In the genomic region with DNA sequence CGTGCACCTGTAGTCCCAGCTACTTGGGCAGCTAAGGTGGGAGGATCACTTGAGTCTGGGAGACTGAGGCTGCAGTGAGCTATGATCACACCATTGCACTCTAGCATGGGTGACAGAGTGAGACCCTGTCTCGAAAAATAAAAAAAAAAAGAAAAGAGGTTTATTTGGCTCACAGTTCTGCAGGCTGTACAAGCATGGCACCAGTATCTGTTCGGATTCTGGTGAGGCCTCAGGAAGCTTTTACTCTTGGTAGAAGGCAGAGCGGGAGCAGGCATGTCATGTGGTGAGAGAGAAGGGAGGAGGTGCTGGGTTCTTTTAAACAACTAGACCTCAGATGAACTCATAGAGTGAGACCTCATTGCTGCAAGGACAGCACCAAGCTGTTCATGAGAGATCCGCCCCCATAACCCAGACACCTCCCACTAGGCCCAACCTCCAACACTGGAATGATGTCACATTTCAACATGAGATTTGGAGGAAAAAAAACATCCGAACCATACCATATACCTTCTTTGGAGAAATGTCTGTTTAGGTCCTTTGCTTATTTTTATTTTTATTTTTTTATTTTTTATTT, we compare ENCODE assay signal across 28 cellular contexts. TPM values are rescaled to one million over a fixed set of nuclear protein-coding genes. Genes with fewer than 3 reads are reported as not detected.
"Had no signal": no experiment of that assay in that cellular context is flagged by ENCODE, and none has a peak within 500 bp of the region (broad histone marks: within the 10 kb centered on the region; RNA-seq: fewer than 3 reads in every experiment).

No MANE protein-coding gene starts in this region.

- H3K36me3 Mint-ChIP-seq: natural killer cell, type B pancreatic cell had no signal

- H3K9me3 Mint-ChIP-seq: activated naive CD8-positive, alpha-beta T cell treated with anti-CD3 and anti-CD28 coated beads, Interleukin-2, amount 50 U/mL, for 24 hours; activated T-cell treated with anti-CD3 and anti-CD28 coated beads, Interleukin-2, amount 50 U/mL, for 24 hours; central memory CD8-positive, alpha-beta T cell; natural killer cell; stimulated activated naive CD8-positive, alpha-beta T cell treated with anti-CD3 and anti-CD28 coated beads, Interleukin-15, amount 100 ng/mL, for 72 hours; type B pancreatic cell had no signal

- H3K27me3 Mint-ChIP-seq: activated naive CD8-positive, alpha-beta T cell treated with anti-CD3 and anti-CD28 coated beads, Interleukin-2, amount 50 U/mL, for 24 hours; activated T-cell treated with anti-CD3 and anti-CD28 coated beads, Interleukin-2, amount 50 U/mL, for 24 hours; stimulated activated naive CD8-positive, alpha-beta T cell treated with anti-CD3 and anti-CD28 coated beads, Interleukin-15, amount 100 ng/mL, for 72 hours; type B pancreatic cell had no signal

- H3K27ac Mint-ChIP-seq: activated naive CD8-positive, alpha-beta T cell treated with anti-CD3 and anti-CD28 coated beads, Interleukin-2, amount 50 U/mL, for 24 hours; activated T-cell treated with anti-CD3 and anti-CD28 coated beads, Interleukin-2, amount 50 U/mL, for 24 hours; natural killer cell; type B pancreatic cell; WTC11 had no signal

- H3K4me1 Mint-ChIP-seq: central memory CD8-positive, alpha-beta T cell; natural killer cell had no signal

- DNase-seq: activated CD4-positive, alpha-beta T cell treated with anti-CD3 and anti-CD28 coated beads for 1 hour; activated CD4-positive, alpha-beta T cell treated with anti-CD3 and anti-CD28 coated beads, Interleukin-2, amount 50 U/mL, for 1 hour; activated CD8-positive, alpha-beta memory T cell treated with anti-CD3 and anti-CD28 coated beads, Interleukin-2, amount 50 U/mL, for 48 hours; activated gamma-delta T cell; activated naive CD4-positive, alpha-beta T cell treated with anti-CD3 and anti-CD28 coated beads, Interleukin-2, amount 50 U/mL, for 16 hours; activated naive CD8-positive, alpha-beta T cell treated with anti-CD3 and anti-CD28 coated beads, Interleukin-2, amount 50 U/mL, for 24 hours; activated T-cell treated with anti-CD3 and anti-CD28 coated beads, Interleukin-2, amount 50 U/mL, for 24 hours; dermis blood vessel endothelial cell; effector CD4-positive, alpha-beta T cell; esophagus squamous epithelium; gastrocnemius medialis; glutamatergic neuron; left lung; lower lobe of right lung; mesendoderm; natural killer cell; right cardiac atrium; spleen; stimulated activated naive CD8-positive, alpha-beta T cell treated with anti-CD3 and anti-CD28 coated beads, Interleukin-15, amount 100 ng/mL, for 72 hours; substantia nigra; T-helper 2 cell; uterus had no signal

- H3K4me3 Mint-ChIP-seq: activated naive CD8-positive, alpha-beta T cell treated with anti-CD3 and anti-CD28 coated beads, Interleukin-2, amount 50 U/mL, for 24 hours; activated T-cell treated with anti-CD3 and anti-CD28 coated beads, Interleukin-2, amount 50 U/mL, for 24 hours; central memory CD8-positive, alpha-beta T cell; natural killer cell; stimulated activated naive CD8-positive, alpha-beta T cell treated with anti-CD3 and anti-CD28 coated beads, Interleukin-15, amount 100 ng/mL, for 72 hours; type B pancreatic cell; WTC11 had no signal

- H3K4me3 ChIP-seq: breast epithelium, esophagus squamous epithelium, gastrocnemius medialis, left lung, lower lobe of right lung, spleen, uterus had no signal

RNA-seq across cellular contexts. Expression of a gene that starts 53.8 kb away (rescaled TPM):
- total RNA-seq: breast epithelium, dermis blood vessel endothelial cell, esophagus squamous epithelium, gastrocnemius medialis, left lung, lower lobe of right lung, mononuclear cell, natural killer cell, omental fat pad, right cardiac atrium, spleen, uterus had no signal

RNA-seq across cellular contexts. Expression of a gene that starts 58.6 kb away (rescaled TPM):
- total RNA-seq: breast epithelium, dermis blood vessel endothelial cell, esophagus squamous epithelium, gastrocnemius medialis, left lung, lower lobe of right lung, mononuclear cell, natural killer cell, omental fat pad, right cardiac atrium, spleen, uterus, WTC11 had no signal
